Comparison of ENCODE assay signal across 8 cellular contexts in the genomic region with DNA sequence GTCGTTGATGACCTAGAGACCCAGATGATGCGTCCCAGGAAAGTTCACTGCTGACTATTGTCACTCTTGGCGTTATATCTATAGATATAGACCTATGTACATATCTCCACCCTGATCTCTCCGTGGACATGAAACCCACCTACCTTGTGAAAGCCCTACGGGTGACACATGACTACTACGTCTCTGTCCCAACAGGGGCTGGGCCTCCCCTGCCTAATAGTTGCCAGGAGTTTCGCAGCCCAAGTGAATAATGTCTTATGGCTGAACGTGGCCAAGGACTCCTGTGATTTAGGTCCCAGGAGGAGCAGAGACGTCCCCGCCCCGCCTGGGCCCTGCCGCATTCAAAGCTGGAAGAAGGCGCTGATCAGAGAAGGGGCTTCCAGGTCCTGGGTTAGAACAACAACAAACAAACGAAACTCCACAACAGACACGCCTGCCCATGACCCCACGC. TPM values are rescaled to one million over a fixed set of nuclear protein-coding genes. Genes with fewer than 3 reads are reported as not detected.
A peak's percentile ranks its signal among the peaks of the same experiment; 100 is the strongest.
DNase-seq lines count a peak whose midpoint lies in the region; ATAC-seq and TF ChIP-seq lines count a peak whose summit lies in the region.

No MANE protein-coding gene starts in this region.

- H3K36me3 ChIP-seq in CD8-positive, alpha-beta memory T cell (ENCODE audit: insufficient read depth, low read length) = no peaks in the 10 kb centered on the region
- no peaks in the 10 kb centered on the region for H3K36me3 ChIP-seq in NT2/D1 (ENCODE audit: insufficient read depth, insufficient read length, low read length)
- H3K36me3 ChIP-seq in esophagus muscularis mucosa = no peaks in the 10 kb centered on the region
- H3K36me3 ChIP-seq in trophoblast cell (ENCODE audit: control insufficient read depth in 1 of 2, insufficient read depth in 2 of 2, low read length in 2 of 2) = no peaks in the 10 kb centered on the region

- H3K79me2 ChIP-seq in trophoblast cell (ENCODE audit: control insufficient read depth, insufficient read depth, low read length, poor library complexity) = no peaks in the 10 kb centered on the region

- no peak overlapping the region for H4K12ac ChIP-seq in trophoblast cell (ENCODE audit: low read depth, low read length)

- CTCF ChIA-PET in CD8-positive, alpha-beta memory T cell (lab: Charles Lee) = no interaction called here

- no peaks in the 10 kb centered on the region for H3K36me3 Mint-ChIP-seq in CD8-positive, alpha-beta memory T cell

- no peak for ATAC-seq in GM19463 (IDR thresholded peaks at IDR 0.05; ENCODE audit: unreplicated experiment)

- POLR2A ChIA-PET in CD8-positive, alpha-beta memory T cell (lab: Charles Lee) = no interaction called here

- no peaks in the 10 kb centered on the region for H3K9me3 Mint-ChIP-seq in CD8-positive, alpha-beta memory T cell

- no peak for TF ChIP-seq EP300 in esophagus muscularis mucosa (IDR thresholded peaks at IDR 0.05)

- H3K9me3 ChIP-seq in CD8-positive, alpha-beta memory T cell (ENCODE audit: low read length) = no peaks in the 10 kb centered on the region
- H3K9me3 ChIP-seq in NT2/D1 (ENCODE audit: insufficient read depth, low read length) = no peaks in the 10 kb centered on the region
- no peaks in the 10 kb centered on the region for H3K9me3 ChIP-seq in esophagus muscularis mucosa
- peaks cover 9% of the 10 kb centered on the region for H3K9me3 ChIP-seq in trophoblast cell (ENCODE audit: insufficient read depth, low read depth, low read length)

- no peak for DNase-seq in CD8-positive, alpha-beta memory T cell
- no peak for DNase-seq in NT2/D1 (ENCODE audit: low read depth, low spot score)
- DNase-seq in esophagus muscularis mucosa (ENCODE audit: extremely low spot score) = no peak
- DNase-seq in trophoblast cell = no peak
- DNase-seq in NCI-H1105 (lab: John Stamatoyannopoulos, UW) = no peak
- no peak for DNase-seq in H4 (ENCODE audit: low spot score)
- no peak for DNase-seq in NCI-H187 treated with DMSO at 0.1 percent for 48 hours (lab: John Stamatoyannopoulos, UW)

- no peak overlapping the region for H2BK5ac ChIP-seq in trophoblast cell (ENCODE audit: low read depth, low read length, poor library complexity)

- intact Hi-C loops in esophagus muscularis mucosa (cut with DNase I) = loop anchor here (5.0 kb wide), 1 partner anchor 54 kb away; no protein-coding TSS in a partner anchor

- WGBS in esophagus muscularis mucosa = 27% methylated on average over 9 of the region's 16 CpGs
- WGBS in trophoblast cell (ENCODE audit: extremely low coverage, insufficient coverage, insufficient read length) = no CpG with 5 or more reads among the region's 16 CpGs

- H3K4me1 Mint-ChIP-seq in CD8-positive, alpha-beta memory T cell = peaks cover 33 to 53% (median 47%) of the 10 kb centered on the region in 3 donors

- H2AFZ ChIP-seq in trophoblast cell (ENCODE audit: insufficient read depth, low read length, poor library complexity) = no peak overlapping the region

- H4K8ac ChIP-seq in trophoblast cell (ENCODE audit: low read depth, low read length) = no peak overlapping the region

- TF ChIP-seq CTCF in esophagus muscularis mucosa (IDR thresholded peaks at IDR 0.05) = no peak

- peak overlapping the region; percentile 33 for H3K4me3 ChIP-seq in CD8-positive, alpha-beta memory T cell (ENCODE audit: low read length)
- H3K4me3 ChIP-seq in NT2/D1 (ENCODE audit: insufficient read length, low read depth) = peak overlapping the region; percentile 18
- peak overlapping the region; percentile 49 to 59 (median 54) for H3K4me3 ChIP-seq in esophagus muscularis mucosa
- no peak overlapping the region for H3K4me3 ChIP-seq in trophoblast cell (ENCODE audit: low read depth, low read length)

- peak overlapping the region in 1 of 8 donors; percentile 48 for H3K27ac Mint-ChIP-seq in CD8-positive, alpha-beta memory T cell

- H3K79me1 ChIP-seq in trophoblast cell (ENCODE audit: low read length) = no peaks in the 10 kb centered on the region

- H3K4ac ChIP-seq in trophoblast cell (ENCODE audit: low read depth, low read length) = no peak overlapping the region

- H2BK12ac ChIP-seq in trophoblast cell (ENCODE audit: low read length) = no peak overlapping the region

- peaks cover 25% of the 10 kb centered on the region for H3K4me1 ChIP-seq in CD8-positive, alpha-beta memory T cell (ENCODE audit: insufficient read depth, low read length)
- H3K4me1 ChIP-seq in NT2/D1 (ENCODE audit: insufficient read depth, insufficient read length) (peaks cover 4% of the 10 kb centered on the region), esophagus muscularis mucosa (peaks cover 29 to 44% (median 42%) of the 10 kb centered on the region in 4 donors), trophoblast cell (ENCODE audit: control insufficient read depth in 1 of 2, insufficient read depth in 2 of 2, low read length in 2 of 2) (peaks cover 11 to 15% of the 10 kb centered on the region in 2 experiments)

- H3K4me2 ChIP-seq in trophoblast cell (ENCODE audit: low read length) = peak overlapping the region; percentile 62

- H3K4me3 Mint-ChIP-seq in CD8-positive, alpha-beta memory T cell = peak overlapping the region; percentile 67 to 81 (median 76)

- no peak for TF ChIP-seq POLR2A in esophagus muscularis mucosa (IDR thresholded peaks at IDR 0.05; ENCODE audit: low read depth)

- no peak overlapping the region for H3K18ac ChIP-seq in trophoblast cell (ENCODE audit: low read length)

- H3K23ac ChIP-seq in trophoblast cell (ENCODE audit: low read length) = no peak overlapping the region

- H3K9ac ChIP-seq in NT2/D1 (ENCODE audit: insufficient read length, low read depth) (no peak overlapping the region), trophoblast cell (ENCODE audit: low read length) (no peak overlapping the region)

- no peak overlapping the region for H4K91ac ChIP-seq in trophoblast cell (ENCODE audit: low read depth, low read length)

- peaks cover 63% of the 10 kb centered on the region for H3K27me3 ChIP-seq in CD8-positive, alpha-beta memory T cell (ENCODE audit: insufficient read depth, low read length, poor library complexity, severe bottlenecking)
- H3K27me3 ChIP-seq in NT2/D1 (ENCODE audit: insufficient read depth, insufficient read length) (peaks cover 87% of the 10 kb centered on the region), esophagus muscularis mucosa (peaks cover 0 to 80% (median 62%) of the 10 kb centered on the region in 4 donors), trophoblast cell (ENCODE audit: insufficient read depth, low read length) (peaks cover 69% of the 10 kb centered on the region)

- no peak overlapping the region for H3K27ac ChIP-seq in CD8-positive, alpha-beta memory T cell (ENCODE audit: low read depth, low read length)
- H3K27ac ChIP-seq in esophagus muscularis mucosa (replicated peaks in 1 of 4) (no peak overlapping the region), trophoblast cell (ENCODE audit: low read depth, low read length) (no peak overlapping the region)

- peaks cover 68 to 69% of the 10 kb centered on the region in 2 donors for H3K27me3 Mint-ChIP-seq in CD8-positive, alpha-beta memory T cell

- no peak overlapping the region for H2AK5ac ChIP-seq in trophoblast cell (ENCODE audit: low read length)

- no peak overlapping the region for H3K14ac ChIP-seq in trophoblast cell (ENCODE audit: low read length)

- H2BK120ac ChIP-seq in trophoblast cell (ENCODE audit: insufficient read depth, low read length, poor library complexity) = no peak overlapping the region

RNA-seq across cellular contexts. Expression of a gene that starts 4.9 kb away (rescaled TPM):
- under 1 TPM; 0.07 to 0.09 TPM for total RNA-seq in CD8-positive, alpha-beta memory T cell
- polyA plus RNA-seq in CD8-positive, alpha-beta memory T cell = not detected
- total RNA-seq in esophagus muscularis mucosa = not detected
- polyA plus RNA-seq in trophoblast cell (2013) = 0.07 and 0.08 TPM in 2 replicates
- not detected in 2 replicates for total RNA-seq in H4 (2014; rRNA removed; shearing (Covaris generic))

RNA-seq across cellular contexts. Expression of a gene that starts 50.7 kb away (rescaled TPM):
- total RNA-seq in CD8-positive, alpha-beta memory T cell = 10 to 100 TPM; 20.6 to 20.9 TPM
- polyA plus RNA-seq in CD8-positive, alpha-beta memory T cell = 12.6 TPM
- total RNA-seq in esophagus muscularis mucosa = 10 to 100 TPM in 3 of 4 donors, 1 to 10 TPM in 1; 8.3 to 13.3 (median 10.5) TPM
- 11.4 and 12.0 TPM in 2 replicates for polyA plus RNA-seq in trophoblast cell (2013)
- 6.8 and 17.0 TPM in 2 replicates for total RNA-seq in H4 (2014; rRNA removed; shearing (Covaris generic))
